Comparison of ENCODE assay signal across 8 cellular contexts in genomic region chr2:120680136-120680761, GRCh38. TPM values are rescaled to one million over a fixed set of nuclear protein-coding genes. Genes with fewer than 3 reads are reported as not detected.
DNase-seq lines count a peak whose midpoint lies in the region; ATAC-seq and TF ChIP-seq lines count a peak whose summit lies in the region.

No MANE protein-coding gene starts in this region.

- TF ChIP-seq CTCF in epithelial cell of esophagus (IDR thresholded peaks at IDR 0.05; ENCODE audit: insufficient read depth, low read depth, low read length, missing control alignments), result peak; percentile 68

- H3K4me3 Mint-ChIP-seq in activated CD8-positive, alpha-beta memory T cell treated with anti-CD3 and anti-CD28 coated beads, Interleukin-2, amount 10 ng/mL, durations not matched to agents 7 days and 5 days, result no peak overlapping the region

- no peaks in the 10 kb centered on the region for H3K9me3 Mint-ChIP-seq in activated CD8-positive, alpha-beta memory T cell treated with anti-CD3 and anti-CD28 coated beads, Interleukin-2, amount 10 ng/mL, durations not matched to agents 7 days and 5 days (ENCODE audit: low read depth)

- CTCF ChIA-PET in activated CD8-positive, alpha-beta memory T cell treated with anti-CD3 and anti-CD28 coated beads, Interleukin-2, amount 10 ng/mL, durations not matched to agents 7 days and 5 days (lab: Charles Lee), result interaction anchor here (0.6 to 2.0 kb wide), 13 partner anchors 10 to 1039 kb away, joined by 3 to 16 read pairs (median 4); no protein-coding TSS in a partner anchor

- DNase-seq in 8988T, result peak; percentile 61
- peak; percentile 75 for DNase-seq in HS-27A (ENCODE audit: low read depth)
- peak; percentile 52 for DNase-seq in NOMO-1 treated with DMSO at 0.1 percent for 48 hours (lab: John Stamatoyannopoulos, UW; ENCODE audit: unreplicated experiment)
- DNase-seq in activated CD8-positive, alpha-beta memory T cell treated with anti-CD3 and anti-CD28 coated beads, Interleukin-2, amount 10 ng/mL, durations not matched to agents 7 days and 5 days, result peak; percentile 78
- DNase-seq in epithelial cell of esophagus (ENCODE audit: low read depth), result peak; percentile 89
- DNase-seq in myocyte (ENCODE audit: low read depth), result peak; percentile 86
- peak; percentile 32 to 50 for DNase-seq in stimulated activated CD8-positive, alpha-beta memory T cell treated with anti-CD3 and anti-CD28 coated beads, Interleukin-4, amount 100 ng/mL, for 4 hours (ENCODE audit: low read depth in 2 of 2, low spot score in 1 of 2)

- no peak overlapping the region for H3K4me3 ChIP-seq in epithelial cell of esophagus (ENCODE audit: low read length)

- no peaks in the 10 kb centered on the region for H3K36me3 Mint-ChIP-seq in activated CD8-positive, alpha-beta memory T cell treated with anti-CD3 and anti-CD28 coated beads, Interleukin-2, amount 10 ng/mL, durations not matched to agents 7 days and 5 days

- ATAC-seq in GM18502 (IDR thresholded peaks at IDR 0.05; ENCODE audit: poor library complexity, unreplicated experiment), result peak; percentile 71
- peak; percentile 81 for ATAC-seq in activated CD8-positive, alpha-beta memory T cell treated with anti-CD3 and anti-CD28 coated beads, Interleukin-2, amount 10 ng/mL, durations not matched to agents 7 days and 5 days

- H3K27me3 Mint-ChIP-seq in activated CD8-positive, alpha-beta memory T cell treated with anti-CD3 and anti-CD28 coated beads, Interleukin-2, amount 10 ng/mL, durations not matched to agents 7 days and 5 days, result peaks cover 20% of the 10 kb centered on the region

- H3K4me1 Mint-ChIP-seq in activated CD8-positive, alpha-beta memory T cell treated with anti-CD3 and anti-CD28 coated beads, Interleukin-2, amount 10 ng/mL, durations not matched to agents 7 days and 5 days, result no peaks in the 10 kb centered on the region

- no peak overlapping the region for H3K27ac Mint-ChIP-seq in activated CD8-positive, alpha-beta memory T cell treated with anti-CD3 and anti-CD28 coated beads, Interleukin-2, amount 10 ng/mL, durations not matched to agents 7 days and 5 days

RNA-seq across cellular contexts. Expression of gene GLI2, which starts 55.4 kb away (rescaled TPM):
- total RNA-seq in activated CD8-positive, alpha-beta memory T cell treated with anti-CD3 and anti-CD28 coated beads, Interleukin-2, amount 10 ng/mL, durations not matched to agents 7 days and 5 days, result 1 to 10 TPM in 1 of 2 experiments, under 1 TPM in 1; 0.28 to 1.3 TPM
- total RNA-seq in myocyte, result 0.68 and 0.86 TPM in 2 replicates
- polyA plus RNA-seq in myocyte (2012), result 4.5 TPM
